13 cellular contexts compared by ENCODE assay signal in genomic region chr12:46224401-46224800, GRCh38. TPM values are rescaled to one million over a fixed set of nuclear protein-coding genes. Genes with fewer than 3 reads are reported as not detected.
A peak's percentile ranks its signal among the peaks of the same experiment; 100 is the strongest.
DNase-seq lines count a peak whose midpoint lies in the region; ATAC-seq and TF ChIP-seq lines count a peak whose summit lies in the region.
"Had no signal": no experiment of that assay in that cellular context is flagged by ENCODE, and none has a peak within 500 bp of the region (broad histone marks: within the 10 kb centered on the region; RNA-seq: fewer than 3 reads in every experiment).

No MANE protein-coding gene starts in this region.

- no peaks in the 10 kb centered on the region for H3K27me3 Mint-ChIP-seq in CD8-positive, alpha-beta memory T cell
- no peaks in the 10 kb centered on the region for H3K27me3 Mint-ChIP-seq in activated CD4-positive, alpha-beta memory T cell treated with anti-CD3 and anti-CD28 coated beads, Interleukin-2, amount 10 ng/mL, durations not matched to agents 7 days and 5 days
- H3K27me3 Mint-ChIP-seq: activated naive CD8-positive, alpha-beta T cell treated with anti-CD3 and anti-CD28 coated beads, Interleukin-2, amount 10 ng/mL, durations not matched to agents 7 days and 5 days had no signal

- no peaks in the 10 kb centered on the region for H3K9me3 Mint-ChIP-seq in CD8-positive, alpha-beta memory T cell
- H3K9me3 Mint-ChIP-seq in activated CD4-positive, alpha-beta memory T cell treated with anti-CD3 and anti-CD28 coated beads, Interleukin-2, amount 10 ng/mL, durations not matched to agents 7 days and 5 days = no peaks in the 10 kb centered on the region
- H3K9me3 Mint-ChIP-seq: activated naive CD8-positive, alpha-beta T cell treated with anti-CD3 and anti-CD28 coated beads, Interleukin-2, amount 10 ng/mL, durations not matched to agents 7 days and 5 days had no signal

- H3K36me3 Mint-ChIP-seq in CD8-positive, alpha-beta memory T cell = peaks cover 15 to 95% (median 37%) of the 10 kb centered on the region in 3 donors
- peaks cover 93% of the 10 kb centered on the region for H3K36me3 Mint-ChIP-seq in activated CD4-positive, alpha-beta memory T cell treated with anti-CD3 and anti-CD28 coated beads, Interleukin-2, amount 10 ng/mL, durations not matched to agents 7 days and 5 days (ENCODE audit: low read depth)

- POLR2A ChIA-PET in CD8-positive, alpha-beta memory T cell (lab: Charles Lee) = interaction anchor here (1.4 to 1.5 kb wide), 2 partner anchors 19 to 39 kb away, joined by 3 to 4 read pairs; no protein-coding TSS in a partner anchor
- POLR2A ChIA-PET in activated CD4-positive, alpha-beta memory T cell treated with anti-CD3 and anti-CD28 coated beads, Interleukin-2, amount 10 ng/mL, durations not matched to agents 7 days and 5 days (lab: Charles Lee) = interaction anchor here (0.8 to 15.6 kb wide), 4 partner anchors 9 to 45 kb away, joined by 3 to 221 read pairs (median 26); partner anchors contain the start of gene SLC38A1

- H3K4me1 ChIP-seq in CD8-positive, alpha-beta memory T cell (ENCODE audit: insufficient read depth, low read length) = peaks cover 75% of the 10 kb centered on the region
- peaks cover 0 to 90% (median 80%) of the 10 kb centered on the region in 4 donors for H3K4me1 ChIP-seq in sigmoid colon

- H3K27ac ChIP-seq in CD8-positive, alpha-beta memory T cell (ENCODE audit: low read depth, low read length) = no peak overlapping the region
- H3K27ac ChIP-seq in sigmoid colon = peak overlapping the region; percentile 73 to 84 (median 76)

- peaks cover 81 to 100% (median 96%) of the 10 kb centered on the region in 3 donors for H3K4me1 Mint-ChIP-seq in CD8-positive, alpha-beta memory T cell
- H3K4me1 Mint-ChIP-seq in activated CD4-positive, alpha-beta memory T cell treated with anti-CD3 and anti-CD28 coated beads, Interleukin-2, amount 10 ng/mL, durations not matched to agents 7 days and 5 days = peaks cover 73% of the 10 kb centered on the region

- peak overlapping the region in 3 of 7 donors; percentile 44 to 62 (median 60) for H3K4me3 Mint-ChIP-seq in CD8-positive, alpha-beta memory T cell
- no peak overlapping the region for H3K4me3 Mint-ChIP-seq in activated CD4-positive, alpha-beta memory T cell treated with anti-CD3 and anti-CD28 coated beads, Interleukin-2, amount 10 ng/mL, durations not matched to agents 7 days and 5 days

- H3K36me3 ChIP-seq in CD8-positive, alpha-beta memory T cell (ENCODE audit: insufficient read depth, low read length) = peaks cover 21% of the 10 kb centered on the region
- H3K36me3 ChIP-seq in sigmoid colon = peaks cover 0 to 4% (median 0%) of the 10 kb centered on the region in 4 donors

- H3K9me3 ChIP-seq in CD8-positive, alpha-beta memory T cell (ENCODE audit: low read length) = no peaks in the 10 kb centered on the region
- no peaks in the 10 kb centered on the region for H3K9me3 ChIP-seq in sigmoid colon

- WGBS in sigmoid colon, 2 donors = 79 to 92% methylated on average over 1 of the region's 1 CpG

- intact Hi-C loops in Right ventricle myocardium superior (cut with DNase I) = no loop called here
- intact Hi-C loops in sigmoid colon (cut with DNase I) = loop anchor here (2.0 to 5.0 kb wide), 2 partner anchors 42 to 148 kb away; partner anchors contain the start of gene SLC38A2

- TF ChIP-seq POLR2A in sigmoid colon (IDR thresholded peaks at IDR 0.05) = no peak

- TF ChIP-seq CTCF in sigmoid colon (IDR thresholded peaks at IDR 0.05) = no peak

- H3K4me3 ChIP-seq in CD8-positive, alpha-beta memory T cell (ENCODE audit: low read length) = no peak overlapping the region
- H3K4me3 ChIP-seq in sigmoid colon = no peak overlapping the region
- H3K4me3 ChIP-seq: skin epidermis had no signal

- CTCF ChIA-PET in CD8-positive, alpha-beta memory T cell (lab: Charles Lee) = interaction anchor here (1.1 to 2.8 kb wide), 3 partner anchors 9 to 42 kb away, joined by 3 to 9 read pairs (median 4); no protein-coding TSS in a partner anchor
- CTCF ChIA-PET in activated CD4-positive, alpha-beta memory T cell treated with anti-CD3 and anti-CD28 coated beads, Interleukin-2, amount 10 ng/mL, durations not matched to agents 7 days and 5 days (lab: Charles Lee) = no interaction called here

- no peaks in the 10 kb centered on the region for H3K27me3 ChIP-seq in CD8-positive, alpha-beta memory T cell (ENCODE audit: insufficient read depth, low read length, poor library complexity, severe bottlenecking)
- H3K27me3 ChIP-seq in sigmoid colon = no peaks in the 10 kb centered on the region

- ATAC-seq in Right ventricle myocardium superior (ENCODE audit: poor library complexity) = peak; percentile 86
- no peak for ATAC-seq in GM21367 (IDR thresholded peaks at IDR 0.05; ENCODE audit: unreplicated experiment)
- no peak for ATAC-seq in GM19395 (IDR thresholded peaks at IDR 0.05; ENCODE audit: unreplicated experiment)

- H3K27ac Mint-ChIP-seq in CD8-positive, alpha-beta memory T cell = peak overlapping the region; percentile 71 to 100 (median 83)
- peak overlapping the region; percentile 52 for H3K27ac Mint-ChIP-seq in activated CD4-positive, alpha-beta memory T cell treated with anti-CD3 and anti-CD28 coated beads, Interleukin-2, amount 10 ng/mL, durations not matched to agents 7 days and 5 days
- H3K27ac Mint-ChIP-seq: activated naive CD8-positive, alpha-beta T cell treated with anti-CD3 and anti-CD28 coated beads, Interleukin-2, amount 10 ng/mL, durations not matched to agents 7 days and 5 days had no signal

- TF ChIP-seq EP300 in sigmoid colon (IDR thresholded peaks at IDR 0.05) = peak in 1 of 4 donors; percentile 11

- DNase-seq in CD8-positive, alpha-beta memory T cell = no peak
- no peak for DNase-seq in activated CD4-positive, alpha-beta memory T cell treated with anti-CD3 and anti-CD28 coated beads, Interleukin-2, amount 10 ng/mL, durations not matched to agents 7 days and 5 days
- peak; percentile 60 for DNase-seq in Right ventricle myocardium superior
- DNase-seq in sigmoid colon = peak; percentile 93
- no peak for DNase-seq in iPS-NIHi11 (ENCODE audit: low spot score)
- DNase-seq in NCI-H69 (lab: John Stamatoyannopoulos, UW) = no peak
- DNase-seq: activated naive CD8-positive, alpha-beta T cell treated with anti-CD3 and anti-CD28 coated beads, Interleukin-2, amount 10 ng/mL, durations not matched to agents 7 days and 5 days; DMS79; GOT3; NCI-H1092 treated with DMSO at 0.1 percent for 48 hours had no signal

RNA-seq across cellular contexts. Expression of gene SLC38A1, which starts 44.4 kb away (rescaled TPM):
- 100 to 1,000 TPM; 233 to 242 TPM for total RNA-seq in CD8-positive, alpha-beta memory T cell
- 252 TPM for polyA plus RNA-seq in CD8-positive, alpha-beta memory T cell
- total RNA-seq in activated CD4-positive, alpha-beta memory T cell treated with anti-CD3 and anti-CD28 coated beads, Interleukin-2, amount 10 ng/mL, durations not matched to agents 7 days and 5 days = 100 to 1,000 TPM; 209 to 214 TPM
- 136 TPM for total RNA-seq in Right ventricle myocardium superior
- total RNA-seq in sigmoid colon = 100 to 1,000 TPM; 149 to 209 (median 177) TPM
- 10 to 100 TPM in 2 of 3 donors, 1 to 10 TPM in 1; 8.4 to 54.9 (median 11.1) TPM for polyA plus RNA-seq in sigmoid colon

Comparison
In these comparisons a context has a peak if more than half of its experiments do, and no peak if none do; other contexts are left out.
1. DNase-seq: peak in Right ventricle myocardium superior (single experiment) and sigmoid colon (single experiment); none in CD8-positive, alpha-beta memory T cell (0 of 5), activated CD4-positive, alpha-beta memory T cell treated with anti-CD3 and anti-CD28 coated beads, Interleukin-2, amount 10 ng/mL, durations not matched to agents 7 days and 5 days (single experiment), iPS-NIHi11 (single experiment) and NCI-H69 (single experiment).